Comparison of ENCODE assay signal across 8 cellular contexts in the genomic region with DNA sequence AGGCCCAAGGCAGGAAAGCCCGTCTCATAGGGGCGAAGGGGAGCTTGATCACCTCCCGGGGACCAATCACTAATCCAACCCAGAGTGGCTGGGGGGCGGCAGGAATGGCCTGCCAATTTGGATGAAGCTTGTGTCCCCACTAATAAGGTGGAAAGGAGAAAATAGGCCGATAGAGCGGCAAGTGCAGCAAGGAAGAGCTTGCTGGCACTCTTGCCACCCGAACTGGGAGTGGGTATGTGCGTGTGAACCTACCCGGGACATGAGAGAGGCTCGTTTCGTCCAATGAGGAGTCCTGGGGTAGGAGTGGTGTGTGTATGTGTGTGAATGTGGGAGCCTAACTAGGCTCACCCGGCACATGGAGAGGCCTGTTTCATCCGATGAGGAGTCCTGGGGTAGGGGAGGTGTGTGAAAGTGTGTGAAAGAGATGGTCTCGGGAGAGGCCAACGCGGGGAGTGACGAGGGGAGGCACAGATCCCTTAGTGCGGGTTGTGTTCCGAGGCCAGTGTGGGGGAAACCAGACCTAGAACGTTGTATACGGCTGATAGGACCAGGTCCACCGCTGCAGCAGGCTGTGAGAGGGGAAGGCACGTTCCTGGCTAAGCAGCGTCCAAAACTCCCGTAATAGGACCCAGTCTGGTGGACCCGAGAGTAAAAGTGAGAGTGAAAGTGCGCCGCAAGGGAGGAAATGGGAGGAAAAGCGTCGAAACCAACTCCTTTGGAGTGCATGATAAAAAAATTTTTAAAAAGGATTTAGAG. TPM values are rescaled to one million over a fixed set of nuclear protein-coding genes. Genes with fewer than 3 reads are reported as not detected.
DNase-seq lines count a peak whose midpoint lies in the region; ATAC-seq, FAIRE-seq and TF ChIP-seq lines count a peak whose summit lies in the region.

No MANE protein-coding gene starts in this region.

- H2BK120ac ChIP-seq in H1 (replicated peaks; ENCODE audit: low read depth, low read length) = peak overlapping the region; percentile 25

- H3K4me1 ChIP-seq in H1 (replicated peaks in 1 of 4; ENCODE audit: control insufficient read depth in 3 of 4, insufficient read depth in 4 of 4, low read length in 3 of 4) = peaks cover 10 to 17% (median 11%) of the 10 kb centered on the region in 4 experiments
- peaks cover 15% of the 10 kb centered on the region for H3K4me1 ChIP-seq in mesodermal cell (ENCODE audit: control insufficient read depth, insufficient read depth, low read length, poor library complexity, severe bottlenecking)
- peaks cover 49% of the 10 kb centered on the region for H3K4me1 ChIP-seq in suprapubic skin

- no peaks in the 10 kb centered on the region for H4K20me1 ChIP-seq in H1 (replicated peaks in 1 of 2; ENCODE audit: control insufficient read depth in 1 of 2, insufficient read depth in 2 of 2, low read length in 2 of 2)

- peak overlapping the region; percentile 58 to 81 (median 70) for H3K9ac ChIP-seq in H1 (replicated peaks in 1 of 4; ENCODE audit: extremely low read depth in 1 of 4, low read depth in 3 of 4, low read length in 3 of 4)

- TF ChIP-seq POLR2A in H1 (IDR thresholded peaks at IDR 0.05; ENCODE audit: control extremely low read depth in 1 of 2, low read depth in 2 of 2, low read length in 2 of 2) (no peak), suprapubic skin (IDR thresholded peaks at IDR 0.05) (no peak)

- in situ Hi-C loops in GM13976 (cut with MboI; ENCODE audit: low sequenced_read_pairs, unreplicated experiment) = no loop called here

- ATAC-seq in GM18858 (IDR thresholded peaks at IDR 0.05; ENCODE audit: unreplicated experiment) = no peak

- no peak overlapping the region; the same call in 1 of the 2 replicates for H2AK5ac ChIP-seq in H1 (ENCODE audit: low read depth, low read length)

- H3K9me3 ChIP-seq in H1 (ENCODE audit: insufficient read depth in 2 of 2, low read depth in 1 of 2, low read length in 1 of 2) (no peaks in the 10 kb centered on the region), mesodermal cell (ENCODE audit: control insufficient read depth, low read length) (no peaks in the 10 kb centered on the region), suprapubic skin (no peaks in the 10 kb centered on the region)

- WGBS in H1 (ENCODE audit: extremely low coverage in 1 of 2, insufficient coverage in 1 of 2, insufficient read length in 1 of 2, insufficient replicate concordance in 2 of 2, low coverage in 1 of 2, low lambda C conversion rate in 2 of 2, missing lambda C conversion rate in 1 of 2), 2 experiments = 3% methylated on average over 25 of the region's 30 CpGs; no CpG with 5 or more reads in 1 of the 2 experiments
- WGBS in mesodermal cell (ENCODE audit: insufficient coverage in 2 of 2), 2 experiments = 17% methylated on average over 29 to 30 of the region's 30 CpGs
- WGBS in suprapubic skin = 2% methylated on average over 30 of the region's 30 CpGs

- no peak for TF ChIP-seq RAD21 in H1 (IDR thresholded peaks at IDR 0.05 in 1 of 2, conservative IDR thresholded peaks at IDR 0.05 in 1 of 2; ENCODE audit: low read depth in 2 of 2, low read length in 2 of 2)

- peak overlapping the region; percentile 76 for H2AFZ ChIP-seq in H1 (ENCODE audit: low read length)

- peak overlapping the region; percentile 99 for H2BK5ac ChIP-seq in H1 (ENCODE audit: low read depth, low read length)

- no peak overlapping the region for H3K14ac ChIP-seq in H1 (ENCODE audit: insufficient read length)

- H3K56ac ChIP-seq in H1 (replicated peaks; ENCODE audit: insufficient read length, low read depth, low read length) = no peak overlapping the region

- H2BK15ac ChIP-seq in H1 (ENCODE audit: low read length) = peak overlapping the region; percentile 3; the same call in 1 of the 2 replicates

- H3K79me1 ChIP-seq in H1 (ENCODE audit: low read depth, low read length) = no peaks in the 10 kb centered on the region

- H3K18ac ChIP-seq in H1 (ENCODE audit: extremely low read depth, low read length) = peak overlapping the region; percentile 97

- CTCF ChIA-PET in H1 (lab: Charles Lee; ENCODE audit: partially characterized antibody) = interaction anchor here (0.6 to 2.2 kb wide), 7 partner anchors 15 to 718 kb away, joined by 3 to 6 read pairs (median 4); no protein-coding TSS in a partner anchor

- H3K27me3 ChIP-seq in H1 (replicated peaks in 1 of 4; ENCODE audit: control insufficient read depth in 3 of 4, extremely low read depth in 1 of 4, insufficient read depth in 3 of 4, low read length in 3 of 4) (no peaks in the 10 kb centered on the region), suprapubic skin (no peaks in the 10 kb centered on the region)

- H2BK12ac ChIP-seq in H1 (ENCODE audit: low read depth, low read length) = peak overlapping the region; percentile 87

- peak; percentile 32 for DNase-seq in GM20000 (ENCODE audit: low spot score)
- peak in 1 of 2 experiments; percentile 71 for DNase-seq in H1 (ENCODE audit: low read depth in 1 of 2, low spot score in 2 of 2)
- DNase-seq in suprapubic skin (ENCODE audit: low spot score in 2 of 2) = no peak
- DNase-seq in GM13976 (ENCODE audit: low spot score) = no peak
- DNase-seq in NCI-H1105 treated with DMSO at 0.1 percent for 48 hours (lab: John Stamatoyannopoulos, UW) = no peak

- H4K8ac ChIP-seq in H1 (ENCODE audit: extremely low read depth, insufficient read depth, low read length) = peak overlapping the region; percentile 81

- no peak overlapping the region for H3K23ac ChIP-seq in H1 (ENCODE audit: insufficient read length)

- H3K36me3 ChIP-seq in H1 (ENCODE audit: control insufficient read depth in 2 of 4, insufficient read depth in 4 of 4, low read length in 3 of 4) (no peaks in the 10 kb centered on the region), mesodermal cell (ENCODE audit: control insufficient read depth, insufficient read depth, low read length) (no peaks in the 10 kb centered on the region), suprapubic skin (no peaks in the 10 kb centered on the region)

- H3K4ac ChIP-seq in H1 (replicated peaks; ENCODE audit: insufficient read length, low read depth, low read length) = no peak overlapping the region

- peak overlapping the region; percentile 76 for H4K5ac ChIP-seq in H1 (ENCODE audit: insufficient read length, low read depth, low read length)

- peak overlapping the region; percentile 84 for H4K91ac ChIP-seq in H1 (replicated peaks; ENCODE audit: insufficient read length, low read length)

- TF ChIP-seq EP300 in H1 (IDR thresholded peaks at IDR 0.05; ENCODE audit: borderline replicate concordance in 1 of 2, low read depth in 2 of 2, low read length in 2 of 2) = no peak
- no peak for TF ChIP-seq EP300 in suprapubic skin (IDR thresholded peaks at IDR 0.05)

- POLR2A ChIA-PET in H1 (lab: Charles Lee; ENCODE audit: partially characterized antibody) = interaction anchor here (0.7 to 4.4 kb wide), 12 partner anchors 9 to 198 kb away, joined by 3 to 37 read pairs (median 4); partner anchors contain the start of genes HADHA, HADHB and SELENOI

- H3K4me2 ChIP-seq in H1 (ENCODE audit: insufficient read depth in 1 of 2, low read depth in 2 of 2, low read length in 2 of 2) = peak overlapping the region; percentile 88 to 99

- TF ChIP-seq CTCF in GM20000 (IDR thresholded peaks at IDR 0.05; ENCODE audit: extremely low read depth, missing control alignments) (no peak), WI38 (IDR thresholded peaks at IDR 0.05; ENCODE audit: low read depth, low read length) (no peak), H1 (IDR thresholded peaks at IDR 0.05; ENCODE audit: control extremely low read depth in 1 of 3, insufficient read depth in 1 of 3, low read depth in 1 of 3, low read length in 3 of 3) (no peak), suprapubic skin (IDR thresholded peaks at IDR 0.05) (no peak), GM13976 (IDR thresholded peaks at IDR 0.05; ENCODE audit: borderline replicate concordance, control extremely low read depth, extremely low read depth, insufficient read depth, missing control alignments) (no peak)

- H3K27ac ChIP-seq in H1 (ENCODE audit: low read depth, low read length) (peak overlapping the region; percentile 91), mesodermal cell (ENCODE audit: low read depth, low read length, severe bottlenecking) (peak overlapping the region; percentile 64), suprapubic skin (peak overlapping the region; percentile 87)

- H2BK20ac ChIP-seq in H1 (ENCODE audit: low read length) = peak overlapping the region; percentile 91

- peak overlapping the region; percentile 61 for H3K4me3 ChIP-seq in WI38 (ENCODE audit: low read depth, low read length)
- peak overlapping the region; percentile 47 to 78 (median 70) for H3K4me3 ChIP-seq in H1 (ENCODE audit: extremely low read depth in 1 of 4, insufficient read depth in 2 of 4, low read depth in 3 of 4, low read length in 4 of 4)
- H3K4me3 ChIP-seq in mesodermal cell (ENCODE audit: extremely low read depth, insufficient read depth, low read length, poor library complexity, severe bottlenecking) = peak overlapping the region; percentile 24
- H3K4me3 ChIP-seq in suprapubic skin = peak overlapping the region; percentile 66

- FAIRE-seq in H1 (lab: Jason Lieb, UNC) = no peak

- peaks cover 14% of the 10 kb centered on the region for H3K23me2 ChIP-seq in H1 (ENCODE audit: low read depth, low read length)

- H3K79me2 ChIP-seq in H1 (ENCODE audit: control insufficient read depth in 1 of 2, insufficient read depth in 2 of 2, low read length in 2 of 2) = peaks cover 0 to 12% of the 10 kb centered on the region in 2 experiments; a peak in 2 of 4 replicates

RNA-seq across cellular contexts. Expression of gene SELENOI, which starts 47.1 kb away (rescaled TPM):
- total RNA-seq in H1 (2021; fragmentation: NEBNext Ultra II Directional; extraction: Animal tissue kit (Norgen Biotek cat#: 25700)) = 54.8 and 63.8 TPM in 2 replicates
- polyA plus RNA-seq in H1 (2011; rRNA removed) = 15.9 and 22.2 TPM in 2 replicates
- 12.4 TPM for polyA plus RNA-seq in H1 (2011; cell fraction: cytosol; rRNA removed)
- 16.6 TPM for polyA plus RNA-seq in H1 (2011; cell fraction: nucleus; rRNA removed)
- 10.4 to 21.8 TPM (median 16.9 TPM) in 4 replicates for polyA plus RNA-seq in H1 (2012, experiment 1 of 2)
- polyA plus RNA-seq in H1 (2012, experiment 2 of 2) = 1.2 TPM
- 33.6 TPM for polyA plus RNA-seq in H1 (2013, experiment 1 of 2)
- 35.8 TPM for polyA plus RNA-seq in H1 (2013, experiment 2 of 2)
- 175 and 199 TPM in 2 replicates for polyA minus RNA-seq in H1 (2011; rRNA and poly(A)+ RNA removed)
- 20.9 TPM for polyA minus RNA-seq in H1 (2011; cell fraction: cytosol; rRNA and poly(A)+ RNA removed)
- polyA minus RNA-seq in H1 (2011; cell fraction: nucleus; rRNA and poly(A)+ RNA removed) = 44.0 TPM
- polyA plus RNA-seq in mesodermal cell (2013, experiment 1 of 2) = 17.1 TPM
- polyA plus RNA-seq in mesodermal cell (2013, experiment 2 of 2) = 14.7 TPM
- total RNA-seq in suprapubic skin = 10 to 100 TPM; 23.1 to 41.9 (median 39.4) TPM

RNA-seq across cellular contexts. Expression of gene ADGRF3, which starts 47.8 kb away (rescaled TPM):
- total RNA-seq in H1 (2021; fragmentation: NEBNext Ultra II Directional; extraction: Animal tissue kit (Norgen Biotek cat#: 25700)) = 0.69 and 0.75 TPM in 2 replicates
- polyA plus RNA-seq in H1 (2011; rRNA removed) = 0.31 and 0.54 TPM in 2 replicates
- polyA plus RNA-seq in H1 (2011; cell fraction: cytosol; rRNA removed) = 0.28 TPM
- 2.2 TPM for polyA plus RNA-seq in H1 (2011; cell fraction: nucleus; rRNA removed)
- 0.83 to 2.3 TPM (median 0.95 TPM) in 4 replicates for polyA plus RNA-seq in H1 (2012, experiment 1 of 2)
- 0.22 TPM for polyA plus RNA-seq in H1 (2012, experiment 2 of 2)
- 0.67 TPM for polyA plus RNA-seq in H1 (2013, experiment 1 of 2)
- polyA plus RNA-seq in H1 (2013, experiment 2 of 2) = 0.31 TPM
- 0.54 and 1.2 TPM in 2 replicates for polyA minus RNA-seq in H1 (2011; rRNA and poly(A)+ RNA removed)
- polyA minus RNA-seq in H1 (2011; cell fraction: cytosol; rRNA and poly(A)+ RNA removed) = not detected
- polyA minus RNA-seq in H1 (2011; cell fraction: nucleus; rRNA and poly(A)+ RNA removed) = 0.30 TPM
- polyA plus RNA-seq in mesodermal cell (2013, experiment 1 of 2) = 0.11 TPM
- polyA plus RNA-seq in mesodermal cell (2013, experiment 2 of 2) = 0.10 TPM
- under 1 TPM in 3 of 4 donors, not detected in 1; 0.19 to 0.48 (median 0.21) TPM for total RNA-seq in suprapubic skin

RNA-seq across cellular contexts. Expression of gene HADHB, which starts 54.1 kb away (rescaled TPM):
- 52.3 and 57.3 TPM in 2 replicates for total RNA-seq in H1 (2021; fragmentation: NEBNext Ultra II Directional; extraction: Animal tissue kit (Norgen Biotek cat#: 25700))
- polyA plus RNA-seq in H1 (2011; rRNA removed) = 39.2 and 47.7 TPM in 2 replicates
- polyA plus RNA-seq in H1 (2011; cell fraction: cytosol; rRNA removed) = 46.8 TPM
- polyA plus RNA-seq in H1 (2011; cell fraction: nucleus; rRNA removed) = 29.5 TPM
- 42.2 to 53.0 TPM (median 47.4 TPM) in 4 replicates for polyA plus RNA-seq in H1 (2012, experiment 1 of 2)
- 17.9 TPM for polyA plus RNA-seq in H1 (2012, experiment 2 of 2)
- polyA plus RNA-seq in H1 (2013, experiment 1 of 2) = 31.6 TPM
- polyA plus RNA-seq in H1 (2013, experiment 2 of 2) = 29.6 TPM
- 76.3 and 83.8 TPM in 2 replicates for polyA minus RNA-seq in H1 (2011; rRNA and poly(A)+ RNA removed)
- 23.3 TPM for polyA minus RNA-seq in H1 (2011; cell fraction: cytosol; rRNA and poly(A)+ RNA removed)
- polyA minus RNA-seq in H1 (2011; cell fraction: nucleus; rRNA and poly(A)+ RNA removed) = 29.7 TPM
- polyA plus RNA-seq in mesodermal cell (2013, experiment 1 of 2) = 62.2 TPM
- polyA plus RNA-seq in mesodermal cell (2013, experiment 2 of 2) = 64.1 TPM
- 100 to 1,000 TPM in 3 of 4 donors, 10 to 100 TPM in 1; 94.7 to 223 (median 119) TPM for total RNA-seq in suprapubic skin

RNA-seq across cellular contexts. Expression of gene HADHA, which starts 54.4 kb away (rescaled TPM):
- 126 and 131 TPM in 2 replicates for total RNA-seq in H1 (2021; fragmentation: NEBNext Ultra II Directional; extraction: Animal tissue kit (Norgen Biotek cat#: 25700))
- 52.7 and 64.6 TPM in 2 replicates for polyA plus RNA-seq in H1 (2011; rRNA removed)
- 80.8 TPM for polyA plus RNA-seq in H1 (2011; cell fraction: cytosol; rRNA removed)
- polyA plus RNA-seq in H1 (2011; cell fraction: nucleus; rRNA removed) = 84.6 TPM
- polyA plus RNA-seq in H1 (2012, experiment 1 of 2) = 116 to 127 TPM (median 126 TPM) in 4 replicates
- polyA plus RNA-seq in H1 (2012, experiment 2 of 2) = 31.2 TPM
- polyA plus RNA-seq in H1 (2013, experiment 1 of 2) = 83.2 TPM
- 76.6 TPM for polyA plus RNA-seq in H1 (2013, experiment 2 of 2)
- polyA minus RNA-seq in H1 (2011; rRNA and poly(A)+ RNA removed) = 117 and 126 TPM in 2 replicates
- polyA minus RNA-seq in H1 (2011; cell fraction: cytosol; rRNA and poly(A)+ RNA removed) = 64.5 TPM
- polyA minus RNA-seq in H1 (2011; cell fraction: nucleus; rRNA and poly(A)+ RNA removed) = 60.4 TPM
- 128 TPM for polyA plus RNA-seq in mesodermal cell (2013, experiment 1 of 2)
- 126 TPM for polyA plus RNA-seq in mesodermal cell (2013, experiment 2 of 2)
- 100 to 1,000 TPM; 120 to 145 (median 131) TPM for total RNA-seq in suprapubic skin
